Comparison of ENCODE assay signal across 7 cellular contexts in the genomic region with DNA sequence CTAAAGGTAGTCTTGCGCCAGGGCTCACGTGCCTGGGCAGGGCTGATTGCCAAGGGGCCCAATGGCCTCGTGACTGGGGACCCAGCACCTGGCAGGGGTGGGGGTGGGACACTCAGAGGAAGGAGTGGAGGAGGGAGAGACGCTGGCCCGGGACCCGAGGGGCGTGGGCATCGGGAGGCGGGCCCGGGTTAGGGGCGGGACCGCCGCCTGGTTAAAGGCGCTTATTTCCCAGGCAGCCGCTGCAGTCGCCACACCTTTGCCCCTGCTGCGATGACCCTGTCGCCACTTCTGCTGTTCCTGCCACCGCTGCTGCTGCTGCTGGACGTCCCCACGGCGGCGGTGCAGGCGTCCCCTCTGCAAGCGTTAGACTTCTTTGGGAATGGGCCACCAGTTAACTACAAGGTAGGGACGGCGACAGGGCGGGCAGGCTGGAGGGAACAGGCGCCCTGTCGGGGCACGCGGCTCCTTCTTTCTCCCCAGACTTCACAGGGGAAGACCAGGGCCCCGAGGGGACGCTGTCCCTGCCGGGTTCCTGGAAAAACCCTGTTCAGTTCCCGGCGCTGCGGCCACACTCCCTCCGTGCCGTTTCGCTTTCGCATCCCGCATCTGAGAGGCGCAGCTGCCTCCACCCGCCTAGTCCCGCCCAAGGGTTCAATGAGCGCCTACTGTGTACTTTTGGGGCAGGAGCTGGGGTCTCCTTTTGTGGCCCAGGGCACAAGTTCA. TPM values are rescaled to one million over a fixed set of nuclear protein-coding genes. Genes with fewer than 3 reads are reported as not detected.
DNase-seq lines count a peak whose midpoint lies in the region; ATAC-seq and TF ChIP-seq lines count a peak whose summit lies in the region.

IFI30 (plus strand) TSS at position 242 of the 723 bp plus-strand sequence; CDS start at position 271, 29 bp downstream.

- peak; percentile 76 for ATAC-seq in lung (ENCODE audit: insufficient read depth, low FRiP score)
- ATAC-seq in stimulated activated naive B cell treated with anti-CD40 and anti-IgM and Interleukin-4, amounts not matched to agents 10 μg/mL and 1 μg/mL and 100 μg/mL, for 72 hours (replicated peaks) = peak; percentile 65 to 72

- 1% methylated on average over 46 to 47 of the region's 47 CpGs for WGBS in lung, 2 donors

- POLR2A ChIA-PET in HEK293T (lab: Yijun Ruan, JAX) = no interaction called here

- peaks cover 53 to 75% of the 10 kb centered on the region in 2 donors for H3K36me3 Mint-ChIP-seq in stimulated activated naive B cell treated with anti-CD40 and anti-IgM and Interleukin-4, amounts not matched to agents 10 μg/mL and 1 μg/mL and 100 μg/mL, for 72 hours

- H3K4me3 ChIP-seq in GM12865 (ENCODE audit: low read depth, low read length) (peak within 1 kb of the TSS; percentile 91), dorsolateral prefrontal cortex (peak within 1 kb of the TSS; percentile 41 to 95 (median 70)), lung (peak within 1 kb of the TSS; percentile 55)

- intact Hi-C loops in dorsolateral prefrontal cortex (cut with DNase I) = no loop called here

- peaks cover 0 to 20% of the 10 kb centered on the region in 2 donors for H3K36me3 ChIP-seq in lung (ENCODE audit: control insufficient read depth in 2 of 2, insufficient read depth in 2 of 2, low read length in 2 of 2)

- peak within 1 kb of the TSS; percentile 94 to 98 for H3K4me3 Mint-ChIP-seq in stimulated activated naive B cell treated with anti-CD40 and anti-IgM and Interleukin-4, amounts not matched to agents 10 μg/mL and 1 μg/mL and 100 μg/mL, for 72 hours

- H3K27ac ChIP-seq in dorsolateral prefrontal cortex = peak within 1 kb of the TSS in 52 of 59 donors; percentile 10 to 86 (median 59)
- H3K27ac ChIP-seq in lung (ENCODE audit: low read depth in 1 of 2, low read length in 1 of 2) = peak within 1 kb of the TSS in 1 of 2 donors; percentile 86

- CTCF ChIA-PET in HEK293T (lab: Yijun Ruan, JAX) = interaction anchor here (0.6 to 0.7 kb wide), 2 partner anchors 61 to 74 kb away, joined by 3 read pairs; no protein-coding TSS in a partner anchor

- peaks cover 56 to 92% of the 10 kb centered on the region in 2 donors for H3K4me1 Mint-ChIP-seq in stimulated activated naive B cell treated with anti-CD40 and anti-IgM and Interleukin-4, amounts not matched to agents 10 μg/mL and 1 μg/mL and 100 μg/mL, for 72 hours

- no peaks in the 10 kb centered on the region for H3K27me3 Mint-ChIP-seq in stimulated activated naive B cell treated with anti-CD40 and anti-IgM and Interleukin-4, amounts not matched to agents 10 μg/mL and 1 μg/mL and 100 μg/mL, for 72 hours

- H3K27ac Mint-ChIP-seq in stimulated activated naive B cell treated with anti-CD40 and anti-IgM and Interleukin-4, amounts not matched to agents 10 μg/mL and 1 μg/mL and 100 μg/mL, for 72 hours = peak within 1 kb of the TSS; percentile 99

- no peaks in the 10 kb centered on the region for H3K9me3 ChIP-seq in lung (ENCODE audit: control insufficient read depth in 2 of 2, insufficient read depth in 1 of 2, low read length in 1 of 2)

- peaks cover 0 to 3% of the 10 kb centered on the region in 2 donors for H3K9me3 Mint-ChIP-seq in stimulated activated naive B cell treated with anti-CD40 and anti-IgM and Interleukin-4, amounts not matched to agents 10 μg/mL and 1 μg/mL and 100 μg/mL, for 72 hours

- H3K27me3 ChIP-seq in dorsolateral prefrontal cortex = no peaks in the 10 kb centered on the region
- H3K27me3 ChIP-seq in lung (ENCODE audit: control insufficient read depth, insufficient read depth) = no peaks in the 10 kb centered on the region

- peak; percentile 91 for DNase-seq in GM12865 (ENCODE audit: low read depth)
- DNase-seq in HEK293T (ENCODE audit: extremely low spot score) = peak; percentile 68
- peak; percentile 68 for DNase-seq in NCI-H146 treated with DMSO at 0.1 percent for 48 hours (lab: John Stamatoyannopoulos, UW; ENCODE audit: unreplicated experiment)
- DNase-seq in activated CD4-positive, CD25-positive, alpha-beta regulatory T cell (lab: John Stamatoyannopoulos, UW) = peak in 3 of 4 experiments; percentile 32 to 41 (median 39)
- DNase-seq in dorsolateral prefrontal cortex = peak in 1 of 10 donors; percentile 62
- peak; percentile 89 for DNase-seq in lung (ENCODE audit: low spot score)
- DNase-seq in stimulated activated naive B cell treated with anti-CD40 and anti-IgM and Interleukin-4, amounts not matched to agents 10 μg/mL and 1 μg/mL and 100 μg/mL, for 72 hours = peak; percentile 92

- H3K4me1 ChIP-seq in lung (ENCODE audit: control insufficient read depth in 2 of 2, insufficient read depth in 2 of 2, low read length in 2 of 2) = peaks cover 0 to 6% of the 10 kb centered on the region in 2 donors

- TF ChIP-seq CTCF in GM12865 (IDR thresholded peaks at IDR 0.05; ENCODE audit: insufficient read depth, low read depth, low read length, missing control alignments) (peak; percentile 7), dorsolateral prefrontal cortex (IDR thresholded peaks at IDR 0.05 in 54 of 56, conservative IDR thresholded peaks at IDR 0.05 in 2 of 56; ENCODE audit: low read depth in 1 of 56, partially characterized antibody in 56 of 56) (peak in 1 of 56 donors; percentile 12), lung (IDR thresholded peaks at IDR 0.05; ENCODE audit: control extremely low read depth, extremely low read depth) (no peak)

TF ChIP-seq in HEK293T, 16 proteins besides CTCF, POLR2A, EP300 and RAD21:
- no peak for TF ChIP-seq ARNT (IDR thresholded peaks at IDR 0.05)
- TF ChIP-seq BHLHE40 (IDR thresholded peaks at IDR 0.05; ENCODE audit: borderline replicate concordance) = no peak
- TF ChIP-seq LEF1 (IDR thresholded peaks at IDR 0.05; ENCODE audit: borderline replicate concordance) = no peak
- peak; percentile 58; the same call in 1 of the 2 replicates for TF ChIP-seq L3MBTL2 (conservative IDR thresholded peaks at IDR 0.05)
- no peak for TF ChIP-seq TARDBP (IDR thresholded peaks at IDR 0.05)
- TF ChIP-seq FOXM1 (IDR thresholded peaks at IDR 0.05; ENCODE audit: borderline replicate concordance) = no peak

RNA-seq across cellular contexts. Expression of gene IFI30, which starts in this region (rescaled TPM):
- total RNA-seq in dorsolateral prefrontal cortex (10 to 100 TPM in 35 of 120 experiments, 1 to 10 TPM in 68, under 1 TPM in 9, not detected in 8; 0.30 to 75.4 (median 7.3) TPM), lung (100 to 1,000 TPM; 205 to 612 TPM)
- 1,000 to 10,000 TPM in 1 of 2 donors, 100 to 1,000 TPM in 1; 440 to 1,883 TPM for polyA plus RNA-seq in lung
